Comparison of ENCODE assay signal across 8 cellular contexts in genomic region chr10:69801094-69801433, GRCh38. TPM values are rescaled to one million over a fixed set of nuclear protein-coding genes. Genes with fewer than 3 reads are reported as not detected.
DNase-seq lines count a peak whose midpoint lies in the region; ATAC-seq, FAIRE-seq and TF ChIP-seq lines count a peak whose summit lies in the region.

No MANE protein-coding gene starts in this region.

- no peaks in the 10 kb centered on the region for H4K20me1 ChIP-seq in endothelial cell of umbilical vein (replicated peaks; ENCODE audit: control insufficient read depth, extremely low read depth, insufficient read depth, low read length)

- peaks cover 12 to 21% of the 10 kb centered on the region in 2 experiments for H3K27me3 ChIP-seq in endothelial cell of umbilical vein (ENCODE audit: control insufficient read depth in 2 of 2, insufficient read depth in 2 of 2, low read length in 2 of 2)
- H3K27me3 ChIP-seq in upper lobe of right lung, result peaks cover 27% of the 10 kb centered on the region

- ATAC-seq in upper lobe of right lung, result peak; percentile 65
- no peak for ATAC-seq in HG02870 (IDR thresholded peaks at IDR 0.05; ENCODE audit: unreplicated experiment)

- H3K4me1 ChIP-seq in endothelial cell of umbilical vein (ENCODE audit: control insufficient read depth, extremely low read depth, insufficient read depth, low read length) (peaks cover 22% of the 10 kb centered on the region), upper lobe of right lung (peaks cover 14% of the 10 kb centered on the region)

- H3K9me1 ChIP-seq in endothelial cell of umbilical vein (replicated peaks; ENCODE audit: control insufficient read depth, extremely low read depth, insufficient read depth, low read length), result no peaks in the 10 kb centered on the region

- peak overlapping the region; percentile 8 for H3K9ac ChIP-seq in endothelial cell of umbilical vein (replicated peaks; ENCODE audit: extremely low read depth, insufficient read depth, low read length)

- FAIRE-seq in D721Med (lab: Jason Lieb, UNC) (no peak), endothelial cell of umbilical vein (lab: Jason Lieb, UNC) (peak; percentile 83)

- BruUV-seq in endothelial cell of umbilical vein (replicated peaks; lab: Mats Ljungman, UMichigan), result no TSS peak

- intact Hi-C loops in endothelial cell of umbilical vein (cut with micrococcal nuclease), result loop anchor here (1.0 to 5.0 kb wide), 5 partner anchors 29 to 113 kb away; no protein-coding TSS in a partner anchor
- intact Hi-C loops in upper lobe of right lung (cut with DNase I), result no loop called here

- dilution Hi-C loops in endothelial cell of umbilical vein (cut with MboI; ENCODE audit: extremely low pct_ligation_motif_present, low sequenced_read_pairs), result no loop called here

- peak overlapping the region; percentile 81 for H2AFZ ChIP-seq in endothelial cell of umbilical vein (ENCODE audit: low read depth, low read length)

- no peaks in the 10 kb centered on the region for H3K36me3 ChIP-seq in endothelial cell of umbilical vein (ENCODE audit: control insufficient read depth in 2 of 2, extremely low read depth in 1 of 2, insufficient read depth in 2 of 2, low read length in 2 of 2)
- H3K36me3 ChIP-seq in upper lobe of right lung, result no peaks in the 10 kb centered on the region

- POLR2A ChIA-PET in endothelial cell of umbilical vein (lab: Charles Lee), result no interaction called here

- CTCF ChIA-PET in endothelial cell of umbilical vein (lab: Charles Lee), result interaction anchor here (0.6 to 6.4 kb wide), 50 partner anchors 8 to 161 kb away, joined by 3 to 92 read pairs (median 5); no protein-coding TSS in a partner anchor

- H3K4me2 ChIP-seq in endothelial cell of umbilical vein (ENCODE audit: insufficient read depth, low read length), result peak overlapping the region; percentile 91

- DNase-seq in D721Med (ENCODE audit: insufficient read length, low spot score) (no peak), HuH-7 (ENCODE audit: low spot score) (peak; percentile 56), endothelial cell of umbilical vein (ENCODE audit: low read depth, low spot score) (peak; percentile 70), myocyte (ENCODE audit: low read depth) (peak; percentile 71), upper lobe of right lung (peak; percentile 73)
- DNase-seq in activated CD4-positive, CD25-positive, alpha-beta regulatory T cell treated with anti-CD3 and anti-CD28 coated beads, Interleukin-2, amount 50 U/mL, for 72 hours, result no peak

- H3K27ac ChIP-seq in VCaP, result no peak overlapping the region
- H3K27ac ChIP-seq in endothelial cell of umbilical vein (ENCODE audit: insufficient read depth, low read depth, low read length), result no peak overlapping the region
- no peak overlapping the region for H3K27ac ChIP-seq in upper lobe of right lung

- no peak for TF ChIP-seq POLR2A in endothelial cell of umbilical vein (IDR thresholded peaks at IDR 0.05; ENCODE audit: low read depth, low read length)

- H3K9me3 ChIP-seq in endothelial cell of umbilical vein (replicated peaks; ENCODE audit: control insufficient read depth, insufficient read depth, low read length), result no peaks in the 10 kb centered on the region
- no peaks in the 10 kb centered on the region for H3K9me3 ChIP-seq in upper lobe of right lung

- peak overlapping the region; percentile 42 to 91 (median 91) for H3K4me3 ChIP-seq in endothelial cell of umbilical vein (replicated peaks in 1 of 3; ENCODE audit: insufficient read depth in 1 of 3, low read depth in 1 of 3, low read length in 3 of 3)
- peak overlapping the region; percentile 55 for H3K4me3 ChIP-seq in upper lobe of right lung

- TF ChIP-seq CTCF in D721Med (IDR thresholded peaks at IDR 0.05; ENCODE audit: insufficient read depth, missing control alignments) (peak; percentile 41), VCaP (conservative IDR thresholded peaks at IDR 0.05) (peak; percentile 78), endothelial cell of umbilical vein (IDR thresholded peaks at IDR 0.05; ENCODE audit: extremely low read depth in 1 of 2, insufficient read depth in 1 of 2, low read depth in 1 of 2, low read length in 2 of 2) (peak; percentile 69 to 78), upper lobe of right lung (IDR thresholded peaks at IDR 0.05) (peak; percentile 56)

- H3K79me2 ChIP-seq in endothelial cell of umbilical vein (ENCODE audit: control insufficient read depth, insufficient read depth, low read length), result peaks cover 42% of the 10 kb centered on the region

TF ChIP-seq in endothelial cell of umbilical vein, 7 proteins besides CTCF, POLR2A, EP300 and RAD21:
- no peak for TF ChIP-seq JUN (IDR thresholded peaks at IDR 0.05; ENCODE audit: borderline replicate concordance, insufficient read depth, insufficient read length, low read depth)
- TF ChIP-seq EZH2 (IDR thresholded peaks at IDR 0.05; ENCODE audit: borderline replicate concordance, low read depth, low read length, severe bottlenecking), result no peak
- no peak for TF ChIP-seq GATA2 (IDR thresholded peaks at IDR 0.05; ENCODE audit: insufficient read depth, insufficient read length, low read depth, low read length)
- no peak for TF ChIP-seq FOS (IDR thresholded peaks at IDR 0.05; ENCODE audit: borderline replicate concordance, insufficient read depth, low read length)
- no peak for TF ChIP-seq MYC (IDR thresholded peaks at IDR 0.05; ENCODE audit: low read depth, low read length)
- TF ChIP-seq MAX (IDR thresholded peaks at IDR 0.05; ENCODE audit: insufficient read depth, insufficient read length), result no peak
- no peak for TF ChIP-seq POLR2AphosphoS5 (IDR thresholded peaks at IDR 0.05; ENCODE audit: insufficient read depth, low read depth, low read length)

RNA-seq across cellular contexts. Expression of gene COL13A1, which starts 0.6 kb away (rescaled TPM):
- total RNA-seq in endothelial cell of umbilical vein (26.7 and 47.5 TPM in 2 replicates), myocyte (17.3 and 31.0 TPM in 2 replicates), upper lobe of right lung (13.5 TPM)
- 14.5 and 21.4 TPM in 2 replicates for polyA plus RNA-seq in endothelial cell of umbilical vein
- 33.6 and 39.5 TPM in 2 replicates for polyA plus RNA-seq in endothelial cell of umbilical vein (2011; cell fraction: cytosol; rRNA removed)
- polyA plus RNA-seq in endothelial cell of umbilical vein (2011; cell fraction: nucleus; rRNA removed), result 87.2 and 116 TPM in 2 replicates
- polyA plus RNA-seq in endothelial cell of umbilical vein (2012), result 13.5 and 39.8 TPM in 2 replicates
- polyA minus RNA-seq in endothelial cell of umbilical vein, result 15.4 and 23.6 TPM in 2 replicates
- not detected for polyA minus RNA-seq in endothelial cell of umbilical vein (2011; cell fraction: cytosol; rRNA and poly(A)+ RNA removed)
- 29.4 and 33.3 TPM in 2 replicates for polyA minus RNA-seq in endothelial cell of umbilical vein (2011; cell fraction: nucleus; rRNA and poly(A)+ RNA removed)
- 3.4 TPM for polyA plus RNA-seq in myocyte (2012)

Comparison
In these comparisons a context has a peak if more than half of its experiments do, and no peak if none do; other contexts are left out.
1. DNase-seq: peak in HuH-7 (single experiment), endothelial cell of umbilical vein (single experiment), myocyte (single experiment) and upper lobe of right lung (single experiment); none in D721Med (single experiment) and activated CD4-positive, CD25-positive, alpha-beta regulatory T cell treated with anti-CD3 and anti-CD28 coated beads, Interleukin-2, amount 50 U/mL, for 72 hours (single experiment).
2. Peak in every context shown above with its lines, with median percentiles within 50 percentile points of each other: CTCF ChIP-seq.